ENCODE assay signal across 13 cellular contexts in the genomic region with DNA sequence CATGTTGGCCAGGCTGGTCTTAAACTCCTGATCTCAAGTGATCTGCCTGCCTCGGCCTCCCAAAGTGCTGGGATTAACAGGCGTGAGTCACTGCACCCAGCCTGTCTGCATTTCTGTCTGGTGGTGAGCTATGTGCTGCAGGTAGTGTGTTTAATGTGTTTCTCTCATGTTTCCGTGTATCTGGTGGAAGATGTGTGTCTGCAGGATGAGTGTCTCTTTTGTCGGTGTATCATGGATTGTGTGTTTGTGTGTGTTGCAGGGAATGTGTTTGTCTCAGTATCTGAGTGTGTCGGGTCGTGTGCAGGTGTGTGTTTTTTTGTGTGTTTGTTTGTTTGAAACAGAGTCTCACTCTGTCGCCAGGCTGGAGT. TPM values are rescaled to one million over a fixed set of nuclear protein-coding genes. Genes with fewer than 3 reads are reported as not detected.
DNase-seq lines count a peak whose midpoint lies in the region; ATAC-seq and TF ChIP-seq lines count a peak whose summit lies in the region.
"Had no signal": no experiment of that assay in that cellular context is flagged by ENCODE, and none has a peak within 500 bp of the region (broad histone marks: within the 10 kb centered on the region; RNA-seq: fewer than 3 reads in every experiment).

No MANE protein-coding gene starts in this region.

- H3F3A ChIP-seq in smooth muscle cell (ENCODE audit: low read depth) = peaks cover 16% of the 10 kb centered on the region

- no peak overlapping the region for H3K4me3 Mint-ChIP-seq in natural killer cell
- H3K4me3 Mint-ChIP-seq: CD4-positive, alpha-beta memory T cell; GM23338 had no signal

- no peaks in the 10 kb centered on the region for H3K9me3 Mint-ChIP-seq in natural killer cell
- H3K9me3 Mint-ChIP-seq: CD4-positive, alpha-beta memory T cell; GM23338 had no signal

- H3K9me3 ChIP-seq in BLaER1 = peaks cover 7% of the 10 kb centered on the region; the same call in 1 of the 2 replicates
- no peaks in the 10 kb centered on the region for H3K9me3 ChIP-seq in smooth muscle cell (replicated peaks; ENCODE audit: low read depth)
- H3K9me3 ChIP-seq: BE2C had no signal

- intact Hi-C loops in natural killer cell (cut with micrococcal nuclease) = loop anchor here (10.0 kb wide), 1 partner anchor 143 kb away; no protein-coding TSS in a partner anchor

- 66% methylated on average over 7 of the region's 7 CpGs for WGBS in smooth muscle cell (ENCODE audit: low lambda C conversion rate)

- no peaks in the 10 kb centered on the region for H3K36me3 Mint-ChIP-seq in natural killer cell
- H3K36me3 Mint-ChIP-seq: CD4-positive, alpha-beta memory T cell had no signal

- peaks cover 0 to 7% of the 10 kb centered on the region in 2 donors for H3K27me3 Mint-ChIP-seq in natural killer cell (ENCODE audit: low read depth in 2 of 2)

- H3K4me1 ChIP-seq in BLaER1 (peaks cover 78% of the 10 kb centered on the region), smooth muscle cell (ENCODE audit: low read depth) (no peaks in the 10 kb centered on the region)

- H3K4me3 ChIP-seq in BLaER1 (no peak overlapping the region), smooth muscle cell (no peak overlapping the region)
- H3K4me3 ChIP-seq: GM23338 had no signal

- no peak overlapping the region for H2AFZ ChIP-seq in smooth muscle cell (ENCODE audit: low read depth)
- H2AFZ ChIP-seq: GM23338 had no signal

- peak; percentile 48 for DNase-seq in amniotic epithelial cell (ENCODE audit: low read depth)
- DNase-seq in islet precursor cell = peak; percentile 63
- no peak for DNase-seq in smooth muscle cell (lab: John Stamatoyannopoulos, UW; ENCODE audit: unreplicated experiment)
- DNase-seq in natural killer cell = no peak
- no peak for DNase-seq in kidney tubule cell (ENCODE audit: low spot score)
- DNase-seq in NCI-H1048 (lab: John Stamatoyannopoulos, UW) = no peak
- DNase-seq: BE2C; CD4-positive, alpha-beta memory T cell; DMS153; KBM-7 had no signal

- no peaks in the 10 kb centered on the region for H3K36me3 ChIP-seq in BLaER1
- no peaks in the 10 kb centered on the region for H3K36me3 ChIP-seq in smooth muscle cell (ENCODE audit: low read depth)
- H3K36me3 ChIP-seq: BE2C had no signal

- H3K4me2 ChIP-seq in BLaER1 (peak overlapping the region; percentile 92), smooth muscle cell (no peak overlapping the region)
- H3K4me2 ChIP-seq: GM23338 had no signal

- peaks cover 0 to 5% of the 10 kb centered on the region in 2 donors for H3K4me1 Mint-ChIP-seq in natural killer cell

- no peak for TF ChIP-seq CTCF in smooth muscle cell (IDR thresholded peaks at IDR 0.05; ENCODE audit: borderline replicate concordance, insufficient read depth, poor library complexity, severe bottlenecking)
- no peak for TF ChIP-seq CTCF in natural killer cell (IDR thresholded peaks at IDR 0.05)

- no peak overlapping the region for H3K9ac ChIP-seq in BLaER1
- H3K9ac ChIP-seq in smooth muscle cell (ENCODE audit: low read depth) = peak overlapping the region; percentile 68

- ATAC-seq in natural killer cell = no peak
- ATAC-seq: GM23338, Panc1 had no signal

- no peaks in the 10 kb centered on the region for H3K79me2 ChIP-seq in smooth muscle cell (ENCODE audit: low read depth)

- H3K27ac ChIP-seq in BLaER1 (no peak overlapping the region), smooth muscle cell (ENCODE audit: low read depth) (peak overlapping the region; percentile 86)

- H4K20me1 ChIP-seq in BLaER1 (no peaks in the 10 kb centered on the region), smooth muscle cell (ENCODE audit: low read depth) (no peaks in the 10 kb centered on the region)

- H3K27me3 ChIP-seq in BLaER1 = peaks cover 24% of the 10 kb centered on the region
- no peaks in the 10 kb centered on the region for H3K27me3 ChIP-seq in smooth muscle cell (ENCODE audit: low read depth)
- H3K27me3 ChIP-seq: BE2C had no signal

- no peak overlapping the region for H3K27ac Mint-ChIP-seq in natural killer cell
- H3K27ac Mint-ChIP-seq: CD4-positive, alpha-beta memory T cell; GM23338 had no signal

RNA-seq across cellular contexts. Expression of gene SCARF2, which starts 16.1 kb away (rescaled TPM):
- 30.9 and 32.8 TPM in 2 replicates for total RNA-seq in smooth muscle cell
- polyA plus RNA-seq in smooth muscle cell = 70.9 and 89.8 TPM in 2 replicates
- 1 to 10 TPM; 1.8 to 3.5 (median 2.9) TPM for total RNA-seq in natural killer cell

RNA-seq across cellular contexts. Expression of gene ZNF74, which starts 27.5 kb away (rescaled TPM):
- 11.8 and 12.5 TPM in 2 replicates for total RNA-seq in smooth muscle cell
- polyA plus RNA-seq in smooth muscle cell = 12.1 and 14.3 TPM in 2 replicates
- total RNA-seq in natural killer cell = 10 to 100 TPM in 2 of 3 donors, 1 to 10 TPM in 1; 7.7 to 18.2 (median 10.4) TPM

Comparison
In these comparisons a context has a peak if more than half of its experiments do, and no peak if none do; other contexts are left out.
1. DNase-seq: peak in amniotic epithelial cell (single experiment) and islet precursor cell (single experiment); none in smooth muscle cell (single experiment), natural killer cell (single experiment), kidney tubule cell (single experiment) and NCI-H1048 (single experiment).